Comparison of ENCODE assay signal across 1 cellular context in the genomic region with DNA sequence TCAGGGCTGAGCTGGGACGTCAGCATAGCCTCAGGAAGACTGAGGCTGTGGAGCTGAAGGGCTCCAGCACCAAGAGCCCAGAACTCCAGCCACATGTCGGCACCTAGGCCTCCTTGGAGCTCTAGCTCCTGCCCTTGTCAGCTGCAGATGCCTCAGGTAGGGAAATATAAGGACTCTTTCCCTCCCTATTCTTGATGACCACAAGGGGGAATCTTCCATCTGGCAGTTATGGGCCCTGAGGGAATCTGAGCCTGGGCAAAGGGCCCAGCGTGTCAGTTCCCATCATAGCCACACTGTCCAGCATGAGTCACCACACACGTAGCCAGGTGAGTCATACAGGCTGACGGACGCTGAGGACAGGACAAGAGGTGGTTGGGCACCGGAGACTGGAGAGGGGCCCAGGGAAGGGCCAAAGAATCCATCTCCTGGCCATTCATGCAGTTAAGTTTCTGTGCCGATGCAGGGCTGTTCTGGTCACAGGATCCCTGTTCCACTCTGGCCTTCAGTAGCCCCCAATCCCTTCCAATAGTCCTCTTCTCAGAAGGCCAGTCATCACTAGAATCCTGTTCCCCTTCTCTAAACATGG.
A peak's percentile ranks its signal among the peaks of the same experiment; 100 is the strongest.
TF ChIP-seq lines count a peak whose summit lies in the region.

No MANE protein-coding gene starts in this region.

TF ChIP-seq in HepG2, 621 proteins besides CTCF, POLR2A, EP300 and RAD21 (continued from another document and continues in another):
- TF ChIP-seq, protein P1, sequence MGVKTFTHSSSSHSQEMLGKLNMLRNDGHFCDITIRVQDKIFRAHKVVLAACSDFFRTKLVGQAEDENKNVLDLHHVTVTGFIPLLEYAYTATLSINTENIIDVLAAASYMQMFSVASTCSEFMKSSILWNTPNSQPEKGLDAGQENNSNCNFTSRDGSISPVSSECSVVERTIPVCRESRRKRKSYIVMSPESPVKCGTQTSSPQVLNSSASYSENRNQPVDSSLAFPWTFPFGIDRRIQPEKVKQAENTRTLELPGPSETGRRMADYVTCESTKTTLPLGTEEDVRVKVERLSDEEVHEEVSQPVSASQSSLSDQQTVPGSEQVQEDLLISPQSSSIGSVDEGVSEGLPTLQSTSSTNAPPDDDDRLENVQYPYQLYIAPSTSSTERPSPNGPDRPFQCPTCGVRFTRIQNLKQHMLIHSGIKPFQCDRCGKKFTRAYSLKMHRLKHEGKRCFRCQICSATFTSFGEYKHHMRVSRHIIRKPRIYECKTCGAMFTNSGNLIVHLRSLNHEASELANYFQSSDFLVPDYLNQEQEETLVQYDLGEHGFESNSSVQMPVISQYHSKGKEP (CRISPR knock-in tag; IDR thresholded peaks at IDR 0.05), result no peak
- peak; percentile 89; the same call in 1 of the 2 replicates for TF ChIP-seq ERF (CRISPR knock-in tag; IDR thresholded peaks at IDR 0.05)
- peak; percentile 75 for TF ChIP-seq ISL2 (CRISPR knock-in tag; IDR thresholded peaks at IDR 0.05)
- peak; percentile 80; the same call in 1 of the 2 replicates for TF ChIP-seq ZNF619 (CRISPR knock-in tag; IDR thresholded peaks at IDR 0.05)
- 0 out of 2 replicates have a peak, but pooled peaks have one; percentile 14 for TF ChIP-seq NFE2L1 (CRISPR knock-in tag; IDR thresholded peaks at IDR 0.05; ENCODE audit: borderline replicate concordance)
- peak; percentile 50; the same call in 1 of the 2 replicates for TF ChIP-seq TP53 (CRISPR knock-in tag; conservative IDR thresholded peaks at IDR 0.05)
- TF ChIP-seq RFXAP (CRISPR knock-in tag; IDR thresholded peaks at IDR 0.05; ENCODE audit: borderline replicate concordance), result peak; percentile 24; the same call in 1 of the 2 replicates
- TF ChIP-seq MAZ (IDR thresholded peaks at IDR 0.05; ENCODE audit: borderline replicate concordance, low read depth, low read length), result no peak
- peak; percentile 79; the same call in 1 of the 2 replicates for TF ChIP-seq MAZ (CRISPR knock-in tag; IDR thresholded peaks at IDR 0.05; ENCODE audit: low read depth)
- no peak for TF ChIP-seq ZNF550 (CRISPR knock-in tag; IDR thresholded peaks at IDR 0.05; ENCODE audit: borderline replicate concordance)
- TF ChIP-seq, protein P2, sequence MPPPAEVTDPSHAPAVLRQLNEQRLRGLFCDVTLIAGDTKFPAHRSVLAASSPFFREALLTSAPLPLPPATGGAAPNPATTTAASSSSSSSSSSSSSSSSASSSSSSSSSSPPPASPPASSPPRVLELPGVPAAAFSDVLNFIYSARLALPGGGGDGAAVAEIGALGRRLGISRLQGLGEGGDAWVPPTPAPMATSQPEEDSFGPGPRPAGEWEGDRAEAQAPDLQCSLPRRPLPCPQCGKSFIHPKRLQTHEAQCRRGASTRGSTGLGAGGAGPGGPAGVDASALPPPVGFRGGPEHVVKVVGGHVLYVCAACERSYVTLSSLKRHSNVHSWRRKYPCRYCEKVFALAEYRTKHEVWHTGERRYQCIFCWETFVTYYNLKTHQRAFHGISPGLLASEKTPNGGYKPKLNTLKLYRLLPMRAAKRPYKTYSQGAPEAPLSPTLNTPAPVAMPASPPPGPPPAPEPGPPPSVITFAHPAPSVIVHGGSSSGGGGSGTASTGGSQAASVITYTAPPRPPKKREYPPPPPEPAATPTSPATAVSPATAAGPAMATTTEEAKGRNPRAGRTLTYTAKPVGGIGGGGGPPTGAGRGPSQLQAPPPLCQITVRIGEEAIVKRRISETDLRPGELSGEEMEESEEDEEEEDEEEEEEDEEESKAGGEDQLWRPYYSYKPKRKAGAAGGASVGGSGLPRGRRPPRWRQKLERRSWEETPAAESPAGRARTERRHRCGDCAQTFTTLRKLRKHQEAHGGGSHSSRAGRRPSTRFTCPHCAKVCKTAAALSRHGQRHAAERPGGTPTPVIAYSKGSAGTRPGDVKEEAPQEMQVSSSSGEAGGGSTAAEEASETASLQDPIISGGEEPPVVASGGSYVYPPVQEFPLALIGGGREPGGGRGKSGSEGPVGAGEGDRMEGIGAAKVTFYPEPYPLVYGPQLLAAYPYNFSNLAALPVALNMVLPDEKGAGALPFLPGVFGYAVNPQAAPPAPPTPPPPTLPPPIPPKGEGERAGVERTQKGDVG (CRISPR knock-in tag; IDR thresholded peaks at IDR 0.05; ENCODE audit: borderline replicate concordance), result peak; percentile 66; the same call in 1 of the 2 replicates
- peak; percentile 99 for TF ChIP-seq TGIF2 (CRISPR knock-in tag; IDR thresholded peaks at IDR 0.05)
- TF ChIP-seq, protein P3, sequence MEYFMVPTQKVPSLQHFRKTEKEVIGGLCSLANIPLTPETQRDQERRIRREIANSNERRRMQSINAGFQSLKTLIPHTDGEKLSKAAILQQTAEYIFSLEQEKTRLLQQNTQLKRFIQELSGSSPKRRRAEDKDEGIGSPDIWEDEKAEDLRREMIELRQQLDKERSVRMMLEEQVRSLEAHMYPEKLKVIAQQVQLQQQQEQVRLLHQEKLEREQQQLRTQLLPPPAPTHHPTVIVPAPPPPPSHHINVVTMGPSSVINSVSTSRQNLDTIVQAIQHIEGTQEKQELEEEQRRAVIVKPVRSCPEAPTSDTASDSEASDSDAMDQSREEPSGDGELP (IDR thresholded peaks at IDR 0.05; ENCODE audit: borderline replicate concordance, low read depth), result peak; percentile 83; the same call in 1 of the 2 replicates
- TF ChIP-seq, protein P4, sequence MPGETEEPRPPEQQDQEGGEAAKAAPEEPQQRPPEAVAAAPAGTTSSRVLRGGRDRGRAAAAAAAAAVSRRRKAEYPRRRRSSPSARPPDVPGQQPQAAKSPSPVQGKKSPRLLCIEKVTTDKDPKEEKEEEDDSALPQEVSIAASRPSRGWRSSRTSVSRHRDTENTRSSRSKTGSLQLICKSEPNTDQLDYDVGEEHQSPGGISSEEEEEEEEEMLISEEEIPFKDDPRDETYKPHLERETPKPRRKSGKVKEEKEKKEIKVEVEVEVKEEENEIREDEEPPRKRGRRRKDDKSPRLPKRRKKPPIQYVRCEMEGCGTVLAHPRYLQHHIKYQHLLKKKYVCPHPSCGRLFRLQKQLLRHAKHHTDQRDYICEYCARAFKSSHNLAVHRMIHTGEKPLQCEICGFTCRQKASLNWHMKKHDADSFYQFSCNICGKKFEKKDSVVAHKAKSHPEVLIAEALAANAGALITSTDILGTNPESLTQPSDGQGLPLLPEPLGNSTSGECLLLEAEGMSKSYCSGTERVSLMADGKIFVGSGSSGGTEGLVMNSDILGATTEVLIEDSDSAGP (CRISPR knock-in tag; IDR thresholded peaks at IDR 0.05; ENCODE audit: borderline replicate concordance), result peak; percentile 69
- TF ChIP-seq, protein P5, sequence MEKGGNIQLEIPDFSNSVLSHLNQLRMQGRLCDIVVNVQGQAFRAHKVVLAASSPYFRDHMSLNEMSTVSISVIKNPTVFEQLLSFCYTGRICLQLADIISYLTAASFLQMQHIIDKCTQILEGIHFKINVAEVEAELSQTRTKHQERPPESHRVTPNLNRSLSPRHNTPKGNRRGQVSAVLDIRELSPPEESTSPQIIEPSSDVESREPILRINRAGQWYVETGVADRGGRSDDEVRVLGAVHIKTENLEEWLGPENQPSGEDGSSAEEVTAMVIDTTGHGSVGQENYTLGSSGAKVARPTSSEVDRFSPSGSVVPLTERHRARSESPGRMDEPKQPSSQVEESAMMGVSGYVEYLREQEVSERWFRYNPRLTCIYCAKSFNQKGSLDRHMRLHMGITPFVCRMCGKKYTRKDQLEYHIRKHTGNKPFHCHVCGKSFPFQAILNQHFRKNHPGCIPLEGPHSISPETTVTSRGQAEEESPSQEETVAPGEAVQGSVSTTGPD (CRISPR knock-in tag; IDR thresholded peaks at IDR 0.05), result no peak
- peak; percentile 80; the same call in 1 of the 2 replicates for TF ChIP-seq ZNF337 (CRISPR knock-in tag; IDR thresholded peaks at IDR 0.05; ENCODE audit: borderline replicate concordance, low read depth)
- peak; percentile 92 for TF ChIP-seq TEAD3 (CRISPR knock-in tag; optimal IDR thresholded peaks at IDR 0.05; ENCODE audit: borderline replicate concordance)
- peak; percentile 60 for TF ChIP-seq GABPB1 (CRISPR knock-in tag; IDR thresholded peaks at IDR 0.05)
- peak; percentile 22; the same call in 1 of the 2 replicates for TF ChIP-seq HNF4G (IDR thresholded peaks at IDR 0.05; ENCODE audit: borderline replicate concordance, low read depth, low read length)
- TF ChIP-seq HNF4G (CRISPR knock-in tag; IDR thresholded peaks at IDR 0.05; ENCODE audit: borderline replicate concordance, low read depth), result peak; percentile 65; the same call in 1 of the 2 replicates
- no peak for TF ChIP-seq ZMYM2 (CRISPR knock-in tag; IDR thresholded peaks at IDR 0.05)
- TF ChIP-seq DNMT3B (CRISPR knock-in tag; conservative IDR thresholded peaks at IDR 0.05), result peak; percentile 89
- peak; percentile 97; the same call in 2 of the 3 replicates for TF ChIP-seq MXI1 (IDR thresholded peaks at IDR 0.05; ENCODE audit: borderline replicate concordance, low read depth, low read length)
- TF ChIP-seq ZNF44 (CRISPR knock-in tag; IDR thresholded peaks at IDR 0.05), result peak; percentile 71; the same call in 1 of the 2 replicates
- TF ChIP-seq GATAD1 (CRISPR knock-in tag; IDR thresholded peaks at IDR 0.05), result peak; percentile 83
- TF ChIP-seq, protein P6, sequence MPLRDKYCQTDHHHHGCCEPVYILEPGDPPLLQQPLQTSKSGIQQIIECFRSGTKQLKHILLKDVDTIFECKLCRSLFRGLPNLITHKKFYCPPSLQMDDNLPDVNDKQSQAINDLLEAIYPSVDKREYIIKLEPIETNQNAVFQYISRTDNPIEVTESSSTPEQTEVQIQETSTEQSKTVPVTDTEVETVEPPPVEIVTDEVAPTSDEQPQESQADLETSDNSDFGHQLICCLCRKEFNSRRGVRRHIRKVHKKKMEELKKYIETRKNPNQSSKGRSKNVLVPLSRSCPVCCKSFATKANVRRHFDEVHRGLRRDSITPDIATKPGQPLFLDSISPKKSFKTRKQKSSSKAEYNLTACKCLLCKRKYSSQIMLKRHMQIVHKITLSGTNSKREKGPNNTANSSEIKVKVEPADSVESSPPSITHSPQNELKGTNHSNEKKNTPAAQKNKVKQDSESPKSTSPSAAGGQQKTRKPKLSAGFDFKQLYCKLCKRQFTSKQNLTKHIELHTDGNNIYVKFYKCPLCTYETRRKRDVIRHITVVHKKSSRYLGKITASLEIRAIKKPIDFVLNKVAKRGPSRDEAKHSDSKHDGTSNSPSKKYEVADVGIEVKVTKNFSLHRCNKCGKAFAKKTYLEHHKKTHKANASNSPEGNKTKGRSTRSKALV (CRISPR knock-in tag; IDR thresholded peaks at IDR 0.05), result 0 out of 2 replicates have a peak, but pooled peaks have one; percentile 22
- no peak for TF ChIP-seq ONECUT2 (CRISPR knock-in tag; IDR thresholded peaks at IDR 0.05)
- peak; percentile 84 for TF ChIP-seq RCOR2 (CRISPR knock-in tag; IDR thresholded peaks at IDR 0.05)
- no peak for TF ChIP-seq ZNF260 (CRISPR knock-in tag; IDR thresholded peaks at IDR 0.05; ENCODE audit: borderline replicate concordance, low read depth)
- TF ChIP-seq FOXC1 (CRISPR knock-in tag; IDR thresholded peaks at IDR 0.05; ENCODE audit: borderline replicate concordance), result 0 out of 2 replicates have a peak, but pooled peaks have one; percentile 24
- TF ChIP-seq ZNF841 (CRISPR knock-in tag; IDR thresholded peaks at IDR 0.05; ENCODE audit: borderline replicate concordance), result no peak
- TF ChIP-seq ZBTB1 (CRISPR knock-in tag; IDR thresholded peaks at IDR 0.05; ENCODE audit: borderline replicate concordance), result no peak
- peak; percentile 52; the same call in 1 of the 2 replicates for TF ChIP-seq ZNF598 (CRISPR knock-in tag; IDR thresholded peaks at IDR 0.05; ENCODE audit: borderline replicate concordance)
- TF ChIP-seq, protein P7, sequence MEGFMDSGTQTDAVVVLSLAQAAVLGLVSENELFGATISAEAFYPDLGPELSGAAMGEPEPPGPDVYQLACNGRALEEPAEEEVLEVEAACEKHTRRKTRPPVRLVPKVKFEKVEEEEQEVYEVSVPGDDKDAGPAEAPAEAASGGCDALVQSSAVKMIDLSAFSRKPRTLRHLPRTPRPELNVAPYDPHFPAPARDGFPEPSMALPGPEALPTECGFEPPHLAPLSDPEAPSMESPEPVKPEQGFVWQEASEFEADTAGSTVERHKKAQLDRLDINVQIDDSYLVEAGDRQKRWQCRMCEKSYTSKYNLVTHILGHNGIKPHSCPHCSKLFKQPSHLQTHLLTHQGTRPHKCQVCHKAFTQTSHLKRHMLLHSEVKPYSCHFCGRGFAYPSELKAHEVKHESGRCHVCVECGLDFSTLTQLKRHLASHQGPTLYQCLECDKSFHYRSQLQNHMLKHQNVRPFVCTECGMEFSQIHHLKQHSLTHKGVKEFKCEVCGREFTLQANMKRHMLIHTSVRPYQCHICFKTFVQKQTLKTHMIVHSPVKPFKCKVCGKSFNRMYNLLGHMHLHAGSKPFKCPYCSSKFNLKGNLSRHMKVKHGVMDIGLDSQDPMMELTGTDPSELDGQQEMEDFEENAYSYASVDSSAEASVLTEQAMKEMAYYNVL (CRISPR knock-in tag; IDR thresholded peaks at IDR 0.05; ENCODE audit: borderline replicate concordance), result no peak
- TF ChIP-seq, protein P8, sequence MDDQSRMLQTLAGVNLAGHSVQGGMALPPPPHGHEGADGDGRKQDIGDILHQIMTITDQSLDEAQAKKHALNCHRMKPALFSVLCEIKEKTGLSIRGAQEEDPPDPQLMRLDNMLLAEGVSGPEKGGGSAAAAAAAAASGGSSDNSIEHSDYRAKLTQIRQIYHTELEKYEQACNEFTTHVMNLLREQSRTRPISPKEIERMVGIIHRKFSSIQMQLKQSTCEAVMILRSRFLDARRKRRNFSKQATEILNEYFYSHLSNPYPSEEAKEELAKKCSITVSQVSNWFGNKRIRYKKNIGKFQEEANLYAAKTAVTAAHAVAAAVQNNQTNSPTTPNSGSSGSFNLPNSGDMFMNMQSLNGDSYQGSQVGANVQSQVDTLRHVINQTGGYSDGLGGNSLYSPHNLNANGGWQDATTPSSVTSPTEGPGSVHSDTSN (CRISPR knock-in tag; IDR thresholded peaks at IDR 0.05; ENCODE audit: borderline replicate concordance), result no peak
- TF ChIP-seq ZNF607 (CRISPR knock-in tag; IDR thresholded peaks at IDR 0.05; ENCODE audit: borderline replicate concordance), result 0 out of 2 replicates have a peak, but pooled peaks have one; percentile 12
- TF ChIP-seq RFXANK (CRISPR knock-in tag; IDR thresholded peaks at IDR 0.05), result 0 out of 2 replicates have a peak, but pooled peaks have one; percentile 39
- peak; percentile 82 for TF ChIP-seq ZNF605 (CRISPR knock-in tag; IDR thresholded peaks at IDR 0.05)
- TF ChIP-seq ARNT (IDR thresholded peaks at IDR 0.05), result no peak
- TF ChIP-seq, protein P9, sequence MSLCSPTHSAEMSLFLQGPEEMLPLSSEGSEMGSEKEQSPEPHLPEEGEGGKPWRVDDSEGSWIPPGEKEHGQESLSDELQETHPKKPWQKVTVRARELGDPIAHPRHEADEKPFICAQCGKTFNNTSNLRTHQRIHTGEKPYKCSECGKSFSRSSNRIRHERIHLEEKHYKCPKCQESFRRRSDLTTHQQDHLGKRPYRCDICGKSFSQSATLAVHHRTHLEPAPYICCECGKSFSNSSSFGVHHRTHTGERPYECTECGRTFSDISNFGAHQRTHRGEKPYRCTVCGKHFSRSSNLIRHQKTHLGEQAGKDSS (CRISPR knock-in tag; IDR thresholded peaks at IDR 0.05; ENCODE audit: borderline replicate concordance, low read depth), result peak; percentile 69; the same call in 1 of the 2 replicates
- no peak for TF ChIP-seq ZNF446 (CRISPR knock-in tag; IDR thresholded peaks at IDR 0.05)
- TF ChIP-seq ZNF282 (IDR thresholded peaks at IDR 0.05; ENCODE audit: partially characterized antibody), result no peak
- peak; percentile 70; the same call in 1 of the 2 replicates for TF ChIP-seq HOXA5 (CRISPR knock-in tag; IDR thresholded peaks at IDR 0.05)
- peak; percentile 50 for TF ChIP-seq ZNF772 (CRISPR knock-in tag; IDR thresholded peaks at IDR 0.05)
- TF ChIP-seq SP140L (CRISPR knock-in tag; IDR thresholded peaks at IDR 0.05; ENCODE audit: borderline replicate concordance), result 0 out of 2 replicates have a peak, but pooled peaks have one; percentile 13
- peak; percentile 62 for TF ChIP-seq TAF1 (CRISPR knock-in tag; IDR thresholded peaks at IDR 0.05)
- TF ChIP-seq RXRB (CRISPR knock-in tag; IDR thresholded peaks at IDR 0.05; ENCODE audit: borderline replicate concordance), result peak; percentile 91
- TF ChIP-seq NFKB2 (CRISPR knock-in tag; IDR thresholded peaks at IDR 0.05; ENCODE audit: borderline replicate concordance), result peak; percentile 53; the same call in 1 of the 2 replicates
- TF ChIP-seq SKI (IDR thresholded peaks at IDR 0.05; ENCODE audit: partially characterized antibody), result peak; percentile 74
